30 cellular contexts compared by ENCODE assay signal in the genomic region with DNA sequence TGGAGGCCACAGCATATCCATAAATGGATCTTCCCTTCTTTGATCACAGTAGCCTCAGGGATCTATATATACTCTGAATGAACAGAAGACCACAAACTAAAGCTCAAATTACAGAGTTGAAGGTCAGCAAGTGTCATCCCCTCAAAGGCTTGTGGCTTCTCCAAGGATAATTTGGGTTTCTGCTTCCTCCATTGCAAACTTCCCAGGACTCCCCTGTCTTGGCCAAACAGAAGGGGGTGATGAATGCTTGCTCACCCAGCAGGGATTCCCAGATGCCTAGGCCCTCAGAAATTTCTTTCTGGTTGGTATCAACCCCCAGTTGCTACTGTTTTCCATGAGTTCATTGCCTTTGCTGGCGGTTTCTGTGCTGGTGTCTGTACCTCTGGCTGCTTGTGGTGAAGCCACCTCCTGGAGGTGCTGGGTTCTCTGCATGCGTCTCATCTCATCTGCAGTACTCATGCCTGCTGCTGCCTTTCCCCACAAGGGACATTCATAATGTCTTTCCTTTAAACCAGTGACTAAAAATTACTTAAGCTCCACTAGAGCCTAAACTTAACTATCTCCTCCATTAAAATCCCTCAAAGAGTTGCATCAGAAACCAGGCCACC. TPM values are rescaled to one million over a fixed set of nuclear protein-coding genes. Genes with fewer than 3 reads are reported as not detected.
"Had no signal": no experiment of that assay in that cellular context is flagged by ENCODE, and none has a peak within 500 bp of the region (broad histone marks: within the 10 kb centered on the region; RNA-seq: fewer than 3 reads in every experiment).

No MANE protein-coding gene starts in this region.

- H3K4me1 Mint-ChIP-seq: activated CD4-positive, alpha-beta memory T cell treated with anti-CD3 and anti-CD28 coated beads, Interleukin-2, amount 10 ng/mL, durations not matched to agents 7 days and 5 days; activated CD4-positive, alpha-beta T cell treated with anti-CD3 and anti-CD28 coated beads for 36 hours; activated T-helper 17 cell treated with anti-CD3 and anti-CD28 coated beads, Interleukin-2, amount 50 U/mL, for 72 hours; T-helper 17 cell had no signal

- ATAC-seq: activated CD4-positive, alpha-beta T cell treated with anti-CD3 and anti-CD28 coated beads for 36 hours; activated T-helper 17 cell treated with anti-CD3 and anti-CD28 coated beads, Interleukin-2, amount 50 U/mL, for 72 hours; Panc1; SK-N-SH treated with all-trans-retinoic acid at 6 μM for 48 hours; T-helper 17 cell had no signal

- H3K9me3 Mint-ChIP-seq: activated CD4-positive, alpha-beta memory T cell treated with anti-CD3 and anti-CD28 coated beads, Interleukin-2, amount 10 ng/mL, durations not matched to agents 7 days and 5 days; activated naive CD4-positive, alpha-beta T cell treated with anti-CD3 and anti-CD28 coated beads for 36 hours; activated T-helper 17 cell treated with anti-CD3 and anti-CD28 coated beads, Interleukin-2, amount 50 U/mL, for 72 hours had no signal

- H3K36me3 Mint-ChIP-seq: activated naive CD8-positive, alpha-beta T cell had no signal

- DNase-seq: activated CD4-positive, alpha-beta memory T cell treated with anti-CD3 and anti-CD28 coated beads, Interleukin-2, amount 10 ng/mL, durations not matched to agents 7 days and 5 days; activated CD4-positive, alpha-beta T cell treated with anti-CD3 and anti-CD28 coated beads for 36 hours; activated CD4-positive, alpha-beta T cell treated with anti-CD3 and anti-CD28 coated beads, Interleukin-2, amount 50 U/mL, for 1 hour; activated CD4-positive, CD25-positive, alpha-beta regulatory T cell; activated gamma-delta T cell; activated naive CD4-positive, alpha-beta T cell treated with anti-CD3 and anti-CD28 coated beads for 36 hours; activated T-cell treated with anti-CD3 and anti-CD28 coated beads for 4 hours; activated T-cell treated with anti-CD3 and anti-CD28 coated beads, Interleukin-2, amount 50 U/mL, for 48 hours; amygdala; cerebellar nuclear complex; KG1; MG63; MV-4-11; NCI-H1092 treated with DMSO at 0.1 percent for 48 hours; NCI-H1417 treated with DMSO at 0.1 percent for 48 hours; NCI-H1694 treated with DMSO at 0.1 percent for 48 hours; NCI-H2029 treated with DMSO at 0.1 percent for 48 hours; NCI-H510A treated with DMSO at 0.1 percent for 48 hours; NCI-H69; NK-92 treated with Interleukin-12 subunit alpha and Interleukin-12 subunit beta, amount 100 ng/mL, for 24 hours; OCI-M1; SHP77; T-helper 17 cell; T-helper 9 cell had no signal

- H3K27ac Mint-ChIP-seq: activated CD4-positive, alpha-beta memory T cell treated with anti-CD3 and anti-CD28 coated beads, Interleukin-2, amount 10 ng/mL, durations not matched to agents 7 days and 5 days; activated CD4-positive, alpha-beta T cell treated with anti-CD3 and anti-CD28 coated beads for 36 hours; activated naive CD4-positive, alpha-beta T cell treated with anti-CD3 and anti-CD28 coated beads for 36 hours; activated naive CD8-positive, alpha-beta T cell; activated T-helper 17 cell treated with anti-CD3 and anti-CD28 coated beads, Interleukin-2, amount 50 U/mL, for 72 hours; T-helper 17 cell had no signal

- H3K27me3 Mint-ChIP-seq: activated CD4-positive, alpha-beta memory T cell treated with anti-CD3 and anti-CD28 coated beads, Interleukin-2, amount 10 ng/mL, durations not matched to agents 7 days and 5 days; activated CD4-positive, alpha-beta T cell treated with anti-CD3 and anti-CD28 coated beads for 36 hours; activated naive CD8-positive, alpha-beta T cell; activated T-helper 17 cell treated with anti-CD3 and anti-CD28 coated beads, Interleukin-2, amount 50 U/mL, for 72 hours; T-helper 17 cell had no signal

- H3K4me3 Mint-ChIP-seq: activated CD4-positive, alpha-beta memory T cell treated with anti-CD3 and anti-CD28 coated beads, Interleukin-2, amount 10 ng/mL, durations not matched to agents 7 days and 5 days; activated CD4-positive, alpha-beta T cell treated with anti-CD3 and anti-CD28 coated beads for 36 hours; activated naive CD4-positive, alpha-beta T cell treated with anti-CD3 and anti-CD28 coated beads for 36 hours; activated naive CD8-positive, alpha-beta T cell; activated T-helper 17 cell treated with anti-CD3 and anti-CD28 coated beads, Interleukin-2, amount 50 U/mL, for 72 hours; T-helper 17 cell had no signal

RNA-seq across cellular contexts. Expression of gene ENTPD3, which starts 17.7 kb away (rescaled TPM):
- total RNA-seq: activated CD4-positive, alpha-beta memory T cell treated with anti-CD3 and anti-CD28 coated beads, Interleukin-2, amount 10 ng/mL, durations not matched to agents 7 days and 5 days; activated CD4-positive, alpha-beta T cell treated with anti-CD3 and anti-CD28 coated beads for 36 hours; activated CD8-positive, alpha-beta memory T cell treated with anti-CD3 and anti-CD28 coated beads for 36 hours; activated naive CD4-positive, alpha-beta T cell treated with anti-CD3 and anti-CD28 coated beads for 36 hours; activated T-helper 17 cell treated with anti-CD3 and anti-CD28 coated beads, Interleukin-2, amount 50 U/mL, for 72 hours; SJSA1; T-helper 17 cell had no signal
